ENCODE assay signal across 20 cellular contexts in genomic region chr9:109861499-109861898, GRCh38.
A peak's percentile ranks its signal among the peaks of the same experiment; 100 is the strongest.
DNase-seq lines count a peak whose midpoint lies in the region; ATAC-seq and TF ChIP-seq lines count a peak whose summit lies in the region.
"Had no signal": no experiment of that assay in that cellular context is flagged by ENCODE, and none has a peak within 500 bp of the region (broad histone marks: within the 10 kb centered on the region; RNA-seq: fewer than 3 reads in every experiment).

No MANE protein-coding gene starts in this region.

- no peaks in the 10 kb centered on the region for H3K36me3 ChIP-seq in SK-N-MC (ENCODE audit: insufficient read depth, low read length)
- no peaks in the 10 kb centered on the region for H3K36me3 ChIP-seq in rectal smooth muscle tissue (ENCODE audit: control insufficient read depth, insufficient read depth, low read length)
- H3K36me3 ChIP-seq: adrenal gland, BLaER1, esophagus muscularis mucosa, neural progenitor cell had no signal

- H3K9me3 ChIP-seq in SK-N-MC (ENCODE audit: low read depth, low read length): no peaks in the 10 kb centered on the region
- H3K9me3 ChIP-seq: adrenal gland, BLaER1, esophagus muscularis mucosa had no signal

- TF ChIP-seq CTCF in fibroblast of the aortic adventitia (IDR thresholded peaks at IDR 0.05; ENCODE audit: insufficient read depth, low read length) (no peak), GM10266 (IDR thresholded peaks at IDR 0.05; ENCODE audit: control insufficient read depth, insufficient read depth, low read depth, missing control alignments) (no peak)

- DNase-seq in Ammon's horn (ENCODE audit: low spot score): peak; percentile 42
- DNase-seq in SK-N-MC (ENCODE audit: low read depth, low spot score): no peak
- peak; percentile 50 for DNase-seq in fibroblast of the aortic adventitia (ENCODE audit: low read depth)
- DNase-seq in GM10266 (ENCODE audit: extremely low spot score): no peak
- DNase-seq: activated CD4-positive, alpha-beta T cell treated with anti-CD3 and anti-CD28 coated beads, Interleukin-2, amount 50 U/mL, for 1 hour; activated gamma-delta T cell; adrenal gland; central memory CD4-positive, alpha-beta T cell; NCI-H1105 treated with DMSO at 0.1 percent for 48 hours; NCI-H69; retina; SIG-M5; trophoblast cell had no signal

- peak overlapping the region; percentile 23; the same call in 1 of the 2 replicates for H3K4me3 ChIP-seq in SK-N-MC
- no peak overlapping the region for H3K4me3 ChIP-seq in fibroblast of the aortic adventitia (ENCODE audit: low read depth, low read length)
- H3K4me3 ChIP-seq in rectal smooth muscle tissue (ENCODE audit: low read length): no peak overlapping the region
- H3K4me3 ChIP-seq: adrenal gland, BLaER1, esophagus muscularis mucosa, neural progenitor cell had no signal

- no peak for ATAC-seq in HG02970 (IDR thresholded peaks at IDR 0.05; ENCODE audit: low FRiP score, unreplicated experiment)
- ATAC-seq in HG03442 (IDR thresholded peaks at IDR 0.05; ENCODE audit: unreplicated experiment): no peak
- no peak for ATAC-seq in GM18519 (IDR thresholded peaks at IDR 0.05; ENCODE audit: low FRiP score, unreplicated experiment)

- no peak overlapping the region for H3K9ac ChIP-seq in SK-N-MC (ENCODE audit: insufficient read length)
- H3K9ac ChIP-seq in rectal smooth muscle tissue (ENCODE audit: low read length): no peak overlapping the region
- H3K9ac ChIP-seq: BLaER1, neural progenitor cell had no signal

- no peaks in the 10 kb centered on the region for H3K27me3 ChIP-seq in rectal smooth muscle tissue (ENCODE audit: control insufficient read depth, insufficient read depth, low read length)
- H3K27me3 ChIP-seq: adrenal gland, BLaER1, neural progenitor cell had no signal

- H3K27ac ChIP-seq in SK-N-MC (peak overlapping the region; percentile 67), rectal smooth muscle tissue (ENCODE audit: low read depth, low read length) (peak overlapping the region; percentile 33)
- H3K27ac ChIP-seq: BLaER1, neural progenitor cell had no signal

- H3K4me1 ChIP-seq in rectal smooth muscle tissue (ENCODE audit: control insufficient read depth, insufficient read depth, low read length): peaks cover 2% of the 10 kb centered on the region
- H3K4me1 ChIP-seq: adrenal gland, BLaER1 had no signal

Comparison
In these comparisons a context has a peak if more than half of its experiments do, and no peak if none do; other contexts are left out.
1. DNase-seq: peak in Ammon's horn (single experiment) and fibroblast of the aortic adventitia (single experiment); none in SK-N-MC (single experiment) and GM10266 (single experiment).